10 cellular contexts compared by ENCODE assay signal in the genomic region with DNA sequence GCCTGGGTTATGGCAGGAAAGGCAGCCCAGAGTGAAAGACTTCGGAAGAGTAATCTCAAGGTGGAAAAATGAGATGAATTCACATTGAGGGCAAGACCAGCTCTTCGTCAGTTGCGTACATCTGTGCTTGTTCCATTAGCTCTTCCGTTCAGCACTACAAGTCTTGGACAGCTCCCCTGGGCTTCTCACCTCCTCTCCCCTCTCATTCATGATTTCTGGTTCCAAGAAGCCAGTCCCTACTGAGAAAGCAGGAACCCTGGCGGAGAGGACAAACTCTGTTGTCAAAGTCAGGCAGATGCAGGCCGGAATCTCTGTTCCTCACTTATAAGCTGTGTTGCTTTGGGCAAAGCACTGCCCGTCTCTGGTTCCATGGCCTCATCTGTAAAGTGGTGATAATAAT.
DNase-seq lines count a peak whose midpoint lies in the region; ATAC-seq, FAIRE-seq and TF ChIP-seq lines count a peak whose summit lies in the region.
"Had no signal": no experiment of that assay in that cellular context is flagged by ENCODE, and none has a peak within 500 bp of the region (broad histone marks: within the 10 kb centered on the region; RNA-seq: fewer than 3 reads in every experiment).

No MANE protein-coding gene starts in this region.

- FAIRE-seq in GM12891 (lab: Jason Lieb, UNC), result no peak

- TF ChIP-seq POLR2A in GM12891 (IDR thresholded peaks at IDR 0.05; ENCODE audit: low read depth, low read length), result no peak

- ATAC-seq in HG03342 (IDR thresholded peaks at IDR 0.05; ENCODE audit: unreplicated experiment), result no peak
- ATAC-seq: activated T-cell treated with anti-CD3 and anti-CD28 coated beads, Interleukin-2, amount 50 U/mL, for 72 hours had no signal

- peak; percentile 13 for DNase-seq in NOMO-1 treated with DMSO at 0.1 percent for 48 hours (lab: John Stamatoyannopoulos, UW; ENCODE audit: unreplicated experiment)
- DNase-seq in NOMO-1 treated with dmso at 0.1 percent for 144 hours (lab: John Stamatoyannopoulos, UW; ENCODE audit: unreplicated experiment), result no peak
- DNase-seq in NCI-H226, result peak; percentile 22
- peak; percentile 69 for DNase-seq in ecto neural progenitor cell (ENCODE audit: low spot score)
- DNase-seq in non-pigmented ciliary epithelial cell (ENCODE audit: low read depth), result peak; percentile 13
- no peak for DNase-seq in NCI-H524 treated with DMSO at 0.1 percent for 48 hours (lab: John Stamatoyannopoulos, UW)
- no peak for DNase-seq in GM12891 (ENCODE audit: insufficient read length, low spot score)
- DNase-seq: activated T-cell treated with anti-CD3 and anti-CD28 coated beads, Interleukin-2, amount 50 U/mL, for 72 hours; transverse colon had no signal

TF ChIP-seq in GM12891, 5 proteins besides CTCF, POLR2A, EP300 and RAD21:
- TF ChIP-seq SPI1 (IDR thresholded peaks at IDR 0.05; ENCODE audit: low read depth, low read length) (no peak), POLR2AphosphoS5 (IDR thresholded peaks at IDR 0.05; ENCODE audit: low read depth, low read length) (no peak), POU2F2 (IDR thresholded peaks at IDR 0.05; ENCODE audit: low read depth, low read length) (no peak), PAX5 (IDR thresholded peaks at IDR 0.05; ENCODE audit: insufficient read depth, low read length, severe bottlenecking) (no peak), TAF1 (IDR thresholded peaks at IDR 0.05; ENCODE audit: low read depth, low read length) (no peak)

Comparison
In these comparisons a context has a peak if more than half of its experiments do, and no peak if none do; other contexts are left out.
1. DNase-seq: peak in NOMO-1 treated with DMSO at 0.1 percent for 48 hours (single experiment), NCI-H226 (single experiment), ecto neural progenitor cell (single experiment) and non-pigmented ciliary epithelial cell (single experiment); none in NOMO-1 treated with dmso at 0.1 percent for 144 hours (single experiment), NCI-H524 treated with DMSO at 0.1 percent for 48 hours (single experiment) and GM12891 (single experiment).